In the genomic region with DNA sequence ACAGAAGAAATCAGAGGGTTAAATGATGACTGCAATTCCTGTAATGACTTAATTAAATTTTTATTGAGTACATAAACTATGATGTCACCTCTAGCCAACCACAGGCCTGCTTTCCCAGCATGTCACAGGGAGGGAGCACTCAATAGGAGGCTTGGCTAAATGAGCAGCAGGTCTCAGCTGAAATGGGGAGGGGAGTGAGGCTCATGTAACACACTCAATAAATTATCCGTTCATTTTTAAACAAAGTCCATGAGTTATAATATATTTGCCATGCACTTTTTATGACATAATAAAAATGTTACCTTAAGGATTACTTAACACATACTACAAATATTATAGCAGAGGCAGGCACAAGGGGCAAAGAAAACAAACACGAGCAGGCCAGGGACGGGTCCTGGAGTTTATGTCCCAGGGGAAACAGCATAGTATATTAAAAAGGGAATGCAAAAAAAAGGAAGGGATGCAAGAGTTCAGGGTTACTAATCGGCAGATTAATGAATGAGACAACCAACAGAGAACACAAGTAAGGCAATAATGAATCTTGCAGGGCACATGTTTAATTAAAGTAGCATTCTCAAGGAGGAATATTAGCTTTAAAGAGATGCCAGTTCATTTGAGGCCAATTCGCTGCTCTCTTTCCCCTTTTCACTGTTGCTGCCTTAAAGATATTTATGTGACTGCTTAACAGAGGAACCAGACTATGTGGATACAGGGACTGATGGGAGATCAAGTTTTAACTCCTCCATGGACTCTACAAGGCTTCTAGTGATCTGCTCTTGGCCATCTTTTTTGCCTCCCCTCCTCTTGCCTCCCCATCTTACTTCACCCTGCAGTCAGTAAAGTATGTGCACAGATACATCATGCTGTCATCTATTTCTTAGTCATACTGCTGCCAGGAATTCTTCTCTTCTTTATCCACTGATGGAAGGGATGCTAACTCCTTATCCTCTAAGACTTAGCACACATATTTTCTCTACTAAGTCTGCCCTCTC, we compare ENCODE assay signal across 11 cellular contexts. TPM values are rescaled to one million over a fixed set of nuclear protein-coding genes. Genes with fewer than 3 reads are reported as not detected.
DNase-seq lines count a peak whose midpoint lies in the region; ATAC-seq and TF ChIP-seq lines count a peak whose summit lies in the region.
"Had no signal": no experiment of that assay in that cellular context is flagged by ENCODE, and none has a peak within 500 bp of the region (broad histone marks: within the 10 kb centered on the region; RNA-seq: fewer than 3 reads in every experiment).

No MANE protein-coding gene starts in this region.

- H3K4me1 ChIP-seq in SJCRH30, result peaks cover 62% of the 10 kb centered on the region

- H3K27ac ChIP-seq in SJCRH30 (peak overlapping the region; percentile 65), skin epidermis (peak overlapping the region in 12 of 21 experiments; percentile 1 to 73 (median 48))

- ATAC-seq in HG03342 (IDR thresholded peaks at IDR 0.05; ENCODE audit: unreplicated experiment) (no peak), GM21447 (IDR thresholded peaks at IDR 0.05; ENCODE audit: unreplicated experiment) (no peak)
- ATAC-seq: GM12878 had no signal

- no peaks in the 10 kb centered on the region for H3K27me3 ChIP-seq in SJCRH30

- H3K36me3 ChIP-seq in SJCRH30, result no peaks in the 10 kb centered on the region

- no peaks in the 10 kb centered on the region for H3K9me3 ChIP-seq in SJCRH30 (replicated peaks)

- H3K4me3 ChIP-seq in SJCRH30, result no peak overlapping the region
- no peak overlapping the region for H3K4me3 ChIP-seq in foreskin fibroblast (ENCODE audit: low read depth in 1 of 2, low read length in 2 of 2)
- no peak overlapping the region for H3K4me3 ChIP-seq in skin epidermis
- H3K4me3 ChIP-seq: GM12878 had no signal

- peak; percentile 25 for DNase-seq in DMS53 (lab: John Stamatoyannopoulos, UW)
- DNase-seq in DMS53 treated with DMSO at 0.1 percent for 48 hours (lab: John Stamatoyannopoulos, UW; ENCODE audit: unreplicated experiment), result no peak
- DNase-seq in SJCRH30, result peak; percentile 52 to 62
- DNase-seq in foreskin fibroblast, result peak; percentile 74 to 82
- no peak for DNase-seq in activated CD4-positive, alpha-beta T cell treated with anti-CD3 and anti-CD28 coated beads, Interleukin-2, amount 50 U/mL, for 48 hours

- TF ChIP-seq CTCF in foreskin fibroblast (IDR thresholded peaks at IDR 0.05; ENCODE audit: low read depth, low read length), result no peak

RNA-seq across cellular contexts. Expression of a gene that starts 27.3 kb away (rescaled TPM):
- 0.10 TPM in 1 of 2 replicates, not detected in the other for total RNA-seq in SJCRH30 (2014; rRNA removed; shearing (Covaris generic))
- total RNA-seq: activated CD4-positive, alpha-beta memory T cell treated with anti-CD3 and anti-CD28 coated beads for 36 hours; dermis microvascular lymphatic vessel endothelial cell; GM12878 had no signal

RNA-seq across cellular contexts. Expression of a gene that starts 34.9 kb away (rescaled TPM):
- 142 and 157 TPM in 2 replicates for total RNA-seq in SJCRH30 (2014; rRNA removed; shearing (Covaris generic))

RNA-seq across cellular contexts. Expression of a gene that starts 41.6 kb away (rescaled TPM):
- total RNA-seq in SJCRH30 (2014; rRNA removed; shearing (Covaris generic)), result 19.6 and 20.4 TPM in 2 replicates

Comparison
In these comparisons a context has a peak if more than half of its experiments do, and no peak if none do; other contexts are left out.
1. DNase-seq: peak in DMS53 (single experiment), SJCRH30 (2 of 2) and foreskin fibroblast (2 of 2); none in DMS53 treated with DMSO at 0.1 percent for 48 hours (single experiment) and activated CD4-positive, alpha-beta T cell treated with anti-CD3 and anti-CD28 coated beads, Interleukin-2, amount 50 U/mL, for 48 hours (0 of 2).